In the genomic region with DNA sequence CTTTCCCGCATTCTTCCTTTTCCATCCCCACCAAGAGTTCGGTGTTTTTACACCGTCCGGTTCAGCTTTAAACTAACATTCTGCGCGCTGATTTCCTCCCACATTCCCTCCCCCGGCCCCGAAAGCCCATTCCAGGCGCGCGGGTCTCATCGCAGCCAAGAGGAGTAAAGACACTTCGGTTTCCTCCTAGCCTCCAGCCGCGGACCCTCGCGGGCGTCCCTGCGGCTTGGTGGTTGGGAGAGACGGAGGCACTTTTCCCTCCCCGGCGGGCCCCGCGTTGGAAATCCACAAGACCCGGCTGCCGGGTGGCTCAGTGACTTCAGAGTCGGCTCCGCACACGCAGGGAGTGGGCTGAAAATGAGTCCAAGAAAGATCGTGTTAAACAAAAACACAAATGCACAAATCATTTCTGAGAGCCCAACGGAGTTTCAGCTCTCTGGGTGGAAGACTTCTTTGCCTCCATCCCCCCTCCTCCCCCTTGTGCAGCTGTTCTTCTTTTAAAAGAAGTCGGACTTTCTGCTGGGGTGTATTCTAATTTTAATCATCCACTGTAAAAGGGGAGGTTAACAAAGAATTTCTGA, we compare ENCODE assay signal across 13 cellular contexts. TPM values are rescaled to one million over a fixed set of nuclear protein-coding genes. Genes with fewer than 3 reads are reported as not detected.
DNase-seq lines count a peak whose midpoint lies in the region; TF ChIP-seq lines count a peak whose summit lies in the region.
"Had no signal": no experiment of that assay in that cellular context is flagged by ENCODE, and none has a peak within 500 bp of the region (broad histone marks: within the 10 kb centered on the region; RNA-seq: fewer than 3 reads in every experiment).

No MANE protein-coding gene starts in this region.

- H3K4me1 Mint-ChIP-seq in chondrocyte (ENCODE audit: low read depth): peaks cover 44% of the 10 kb centered on the region

- no peaks in the 10 kb centered on the region for H3K9me3 Mint-ChIP-seq in chondrocyte (ENCODE audit: low read depth)

- 35% methylated on average over 32 of the region's 32 CpGs for WGBS in suprapubic skin

- H3K27ac Mint-ChIP-seq in chondrocyte (ENCODE audit: unreplicated experiment): no peak overlapping the region

- H3K4me3 Mint-ChIP-seq in chondrocyte (ENCODE audit: unreplicated experiment): peak overlapping the region; percentile 51

- no peaks in the 10 kb centered on the region for H3K79me2 ChIP-seq in osteoblast (ENCODE audit: insufficient read depth, low read length)

- POLR2A ChIA-PET in HEK293 (lab: Yijun Ruan, JAX): no interaction called here

- no peaks in the 10 kb centered on the region for H3K36me3 Mint-ChIP-seq in chondrocyte (ENCODE audit: low read depth)

- H4K20me1 ChIP-seq in osteoblast (ENCODE audit: insufficient read depth, low read length): no peaks in the 10 kb centered on the region

- CTCF ChIA-PET in HEK293 (lab: Yijun Ruan, JAX): interaction anchor here (1.7 kb wide), 1 partner anchor 265 kb away, joined by 6 read pairs; no protein-coding TSS in a partner anchor

- H3K4me3 ChIP-seq in HEK293 (ENCODE audit: low read depth, low read length) (no peak overlapping the region; the same call in 1 of the 2 replicates), osteoblast (ENCODE audit: insufficient read depth, low read length) (peak overlapping the region; percentile 7), suprapubic skin (no peak overlapping the region)
- H3K4me3 ChIP-seq: mucosa of descending colon, Peyer's patch had no signal

- no peak overlapping the region for H3K27ac ChIP-seq in HEK293 (ENCODE audit: extremely low read depth, low read depth, low read length)
- no peak overlapping the region for H3K27ac ChIP-seq in osteoblast (ENCODE audit: low read depth, low read length)
- no peak overlapping the region for H3K27ac ChIP-seq in suprapubic skin
- H3K27ac ChIP-seq: brain microvascular endothelial cell, epithelial cell of prostate, Peyer's patch had no signal

- H3K36me3 ChIP-seq in HEK293 (ENCODE audit: control insufficient read depth in 2 of 2, insufficient read depth in 1 of 2, low read length in 2 of 2) (no peaks in the 10 kb centered on the region), osteoblast (ENCODE audit: insufficient read depth, low read length) (no peaks in the 10 kb centered on the region), suprapubic skin (no peaks in the 10 kb centered on the region)
- H3K36me3 ChIP-seq: brain microvascular endothelial cell, Peyer's patch had no signal

- DNase-seq in COR-L47 (lab: John Stamatoyannopoulos, UW) (peak; percentile 15), chondrocyte (ENCODE audit: low spot score) (no peak), osteoblast (ENCODE audit: insufficient read length, low spot score, missing footprints) (no peak), suprapubic skin (ENCODE audit: low spot score in 2 of 2) (no peak), NCI-H748 (lab: John Stamatoyannopoulos, UW; ENCODE audit: unreplicated experiment) (no peak)
- no peak for DNase-seq in stimulated activated CD4-positive, alpha-beta T cell treated with anti-CD3 and anti-CD28 coated beads, Interleukin-2, amount 100 ng/mL, for 48 hours
- DNase-seq: brain microvascular endothelial cell; mucosa of descending colon; NCI-H1694 treated with DMSO at 0.1 percent for 48 hours; Peyer's patch; stimulated activated CD8-positive, alpha-beta memory T cell treated with anti-CD3 and anti-CD28 coated beads, Interleukin-4, amount 100 ng/mL, for 48 hours had no signal

- no peak for TF ChIP-seq POLR2A in suprapubic skin (IDR thresholded peaks at IDR 0.05)

- H2AFZ ChIP-seq in osteoblast (ENCODE audit: low read length): no peak overlapping the region

- peaks cover 16% of the 10 kb centered on the region for H3K4me1 ChIP-seq in HEK293 (ENCODE audit: control insufficient read depth, insufficient read depth, low read length)
- H3K4me1 ChIP-seq in osteoblast (ENCODE audit: insufficient read depth, low read length): no peaks in the 10 kb centered on the region
- peaks cover 28% of the 10 kb centered on the region for H3K4me1 ChIP-seq in suprapubic skin

- peaks cover 93% of the 10 kb centered on the region for H3K27me3 ChIP-seq in osteoblast (ENCODE audit: insufficient read depth, low read length)
- H3K27me3 ChIP-seq in suprapubic skin: peaks cover 97% of the 10 kb centered on the region

- TF ChIP-seq EP300 in suprapubic skin (IDR thresholded peaks at IDR 0.05): no peak

- no peaks in the 10 kb centered on the region for H3K9me3 ChIP-seq in HEK293 (ENCODE audit: control insufficient read depth, insufficient read depth, low read depth, low read length)
- H3K9me3 ChIP-seq in osteoblast (ENCODE audit: low read depth, low read length): no peaks in the 10 kb centered on the region
- no peaks in the 10 kb centered on the region for H3K9me3 ChIP-seq in suprapubic skin
- H3K9me3 ChIP-seq: mucosa of descending colon had no signal

- TF ChIP-seq CTCF in HEK293 (tag by site-specific recombination; IDR thresholded peaks at IDR 0.05) (no peak), chondrocyte (IDR thresholded peaks at IDR 0.05) (no peak), osteoblast (IDR thresholded peaks at IDR 0.05; ENCODE audit: extremely low read depth, low read depth, low read length) (no peak), suprapubic skin (IDR thresholded peaks at IDR 0.05) (no peak)

- H3K27me3 Mint-ChIP-seq in chondrocyte (ENCODE audit: low read depth): peaks cover 79% of the 10 kb centered on the region

- no peak overlapping the region for H3K4me2 ChIP-seq in osteoblast (ENCODE audit: insufficient read depth, low read length)

TF ChIP-seq in HEK293, 187 proteins besides CTCF, POLR2A, EP300 and RAD21 (continues in another document):
- no peak for TF ChIP-seq ZNF561 (tag by site-specific recombination; IDR thresholded peaks at IDR 0.05; ENCODE audit: borderline replicate concordance)
- TF ChIP-seq, protein P1, sequence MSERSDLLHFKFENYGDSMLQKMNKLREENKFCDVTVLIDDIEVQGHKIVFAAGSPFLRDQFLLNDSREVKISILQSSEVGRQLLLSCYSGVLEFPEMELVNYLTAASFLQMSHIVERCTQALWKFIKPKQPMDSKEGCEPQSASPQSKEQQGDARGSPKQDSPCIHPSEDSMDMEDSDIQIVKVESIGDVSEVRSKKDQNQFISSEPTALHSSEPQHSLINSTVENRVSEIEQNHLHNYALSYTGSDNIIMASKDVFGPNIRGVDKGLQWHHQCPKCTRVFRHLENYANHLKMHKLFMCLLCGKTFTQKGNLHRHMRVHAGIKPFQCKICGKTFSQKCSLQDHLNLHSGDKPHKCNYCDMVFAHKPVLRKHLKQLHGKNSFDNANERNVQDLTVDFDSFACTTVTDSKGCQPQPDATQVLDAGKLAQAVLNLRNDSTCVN (tag by site-specific recombination; optimal IDR thresholded peaks at IDR 0.05): peak; percentile 17
- TF ChIP-seq MEIS1 (CRISPR knock-in tag; IDR thresholded peaks at IDR 0.05; ENCODE audit: borderline replicate concordance): no peak
- TF ChIP-seq ZNF311 (tag by site-specific recombination; IDR thresholded peaks at IDR 0.05; ENCODE audit: borderline replicate concordance): no peak
- no peak for TF ChIP-seq YY2 (tag by site-specific recombination; IDR thresholded peaks at IDR 0.05)
- no peak for TF ChIP-seq ZNF621 (tag by site-specific recombination; IDR thresholded peaks at IDR 0.05)
- no peak for TF ChIP-seq ZNF48 (tag by site-specific recombination; IDR thresholded peaks at IDR 0.05)
- no peak for TF ChIP-seq ZNF248 (tag by site-specific recombination; IDR thresholded peaks at IDR 0.05)
- TF ChIP-seq, protein P2, sequence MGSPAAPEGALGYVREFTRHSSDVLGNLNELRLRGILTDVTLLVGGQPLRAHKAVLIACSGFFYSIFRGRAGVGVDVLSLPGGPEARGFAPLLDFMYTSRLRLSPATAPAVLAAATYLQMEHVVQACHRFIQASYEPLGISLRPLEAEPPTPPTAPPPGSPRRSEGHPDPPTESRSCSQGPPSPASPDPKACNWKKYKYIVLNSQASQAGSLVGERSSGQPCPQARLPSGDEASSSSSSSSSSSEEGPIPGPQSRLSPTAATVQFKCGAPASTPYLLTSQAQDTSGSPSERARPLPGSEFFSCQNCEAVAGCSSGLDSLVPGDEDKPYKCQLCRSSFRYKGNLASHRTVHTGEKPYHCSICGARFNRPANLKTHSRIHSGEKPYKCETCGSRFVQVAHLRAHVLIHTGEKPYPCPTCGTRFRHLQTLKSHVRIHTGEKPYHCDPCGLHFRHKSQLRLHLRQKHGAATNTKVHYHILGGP (tag by site-specific recombination; IDR thresholded peaks at IDR 0.05): no peak
- TF ChIP-seq EGR2 (tag by site-specific recombination; IDR thresholded peaks at IDR 0.05; ENCODE audit: low read depth): peak; percentile 27; the same call in 1 of the 2 replicates
- TF ChIP-seq, protein P3, sequence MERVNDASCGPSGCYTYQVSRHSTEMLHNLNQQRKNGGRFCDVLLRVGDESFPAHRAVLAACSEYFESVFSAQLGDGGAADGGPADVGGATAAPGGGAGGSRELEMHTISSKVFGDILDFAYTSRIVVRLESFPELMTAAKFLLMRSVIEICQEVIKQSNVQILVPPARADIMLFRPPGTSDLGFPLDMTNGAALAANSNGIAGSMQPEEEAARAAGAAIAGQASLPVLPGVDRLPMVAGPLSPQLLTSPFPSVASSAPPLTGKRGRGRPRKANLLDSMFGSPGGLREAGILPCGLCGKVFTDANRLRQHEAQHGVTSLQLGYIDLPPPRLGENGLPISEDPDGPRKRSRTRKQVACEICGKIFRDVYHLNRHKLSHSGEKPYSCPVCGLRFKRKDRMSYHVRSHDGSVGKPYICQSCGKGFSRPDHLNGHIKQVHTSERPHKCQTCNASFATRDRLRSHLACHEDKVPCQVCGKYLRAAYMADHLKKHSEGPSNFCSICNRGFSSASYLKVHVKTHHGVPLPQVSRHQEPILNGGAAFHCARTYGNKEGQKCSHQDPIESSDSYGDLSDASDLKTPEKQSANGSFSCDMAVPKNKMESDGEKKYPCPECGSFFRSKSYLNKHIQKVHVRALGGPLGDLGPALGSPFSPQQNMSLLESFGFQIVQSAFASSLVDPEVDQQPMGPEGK (tag by site-specific recombination; IDR thresholded peaks at IDR 0.05): peak; percentile 29; the same call in 1 of the 2 replicates
- no peak for TF ChIP-seq MYNN (tag by site-specific recombination; IDR thresholded peaks at IDR 0.05; ENCODE audit: borderline replicate concordance)

RNA-seq across cellular contexts. Expression of a gene that starts 2.0 kb away (rescaled TPM):
- total RNA-seq in chondrocyte: not detected in 3 replicates
- total RNA-seq in osteoblast: not detected in 2 replicates
- total RNA-seq in suprapubic skin: under 1 TPM in 1 of 4 donors, not detected in 3; 0.15 TPM
